16 cellular contexts compared by ENCODE assay signal in the genomic region with DNA sequence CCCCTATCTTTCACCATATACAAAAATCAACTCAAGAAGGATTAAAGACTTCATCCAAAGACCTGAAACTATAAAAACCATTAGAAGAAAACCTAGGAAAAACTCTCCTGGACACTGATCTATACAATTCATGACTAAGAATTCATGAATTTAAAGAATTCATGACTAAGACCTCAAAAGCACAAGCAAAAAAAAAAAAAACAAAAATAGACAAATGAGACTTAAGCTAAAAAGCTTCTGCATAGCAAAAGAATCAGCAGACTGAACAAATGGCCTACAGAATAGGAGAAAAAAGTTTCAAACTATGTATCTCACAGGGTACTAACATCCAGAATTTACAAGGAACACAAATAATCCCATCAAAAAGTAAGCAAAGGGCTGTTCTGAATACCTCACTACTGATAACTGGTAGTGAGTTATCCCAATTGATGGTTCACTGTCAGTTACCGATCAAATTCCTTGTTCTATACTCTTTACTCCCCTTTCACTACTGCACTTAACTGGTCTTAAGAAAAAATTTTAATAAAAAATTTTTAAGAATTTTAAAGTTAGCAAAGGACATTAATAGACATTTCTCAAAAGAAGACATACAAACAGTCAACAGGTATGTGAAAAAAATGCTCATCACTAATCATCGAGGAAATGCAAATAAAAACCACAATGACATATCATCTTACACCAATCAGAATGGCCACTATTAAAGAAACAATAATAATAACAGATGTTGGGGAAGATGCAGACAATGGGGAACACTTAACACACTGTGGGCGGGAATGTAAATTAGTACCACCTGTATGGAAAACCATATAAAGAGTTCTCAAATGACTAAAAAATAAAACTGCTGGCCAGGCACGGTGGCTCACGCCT. TPM values are rescaled to one million over a fixed set of nuclear protein-coding genes. Genes with fewer than 3 reads are reported as not detected.
DNase-seq lines count a peak whose midpoint lies in the region; ATAC-seq and TF ChIP-seq lines count a peak whose summit lies in the region.
"Had no signal": no experiment of that assay in that cellular context is flagged by ENCODE, and none has a peak within 500 bp of the region (broad histone marks: within the 10 kb centered on the region; RNA-seq: fewer than 3 reads in every experiment).

No MANE protein-coding gene starts in this region.

- no peak for ATAC-seq in HG03442 (IDR thresholded peaks at IDR 0.05; ENCODE audit: unreplicated experiment)

- H3K27me3 ChIP-seq in ovary, result no peaks in the 10 kb centered on the region

- DNase-seq in Caki2 (ENCODE audit: low read depth) (peak; percentile 42), RPMI7951 (ENCODE audit: low read depth) (peak; percentile 48), fibroblast of peridontal ligament (ENCODE audit: extremely low read depth) (peak; percentile 23), renal cortical epithelial cell (ENCODE audit: low read depth) (peak; percentile 72), ovary (no peak), Kasumi-1 (lab: John Stamatoyannopoulos, UW) (no peak), KBM-7 (no peak)
- DNase-seq: activated CD4-positive, alpha-beta T cell treated with anti-CD3 and anti-CD28 coated beads, Interleukin-2, amount 50 U/mL, for 4 hours; activated gamma-delta T cell; AML-193; central memory CD4-positive, alpha-beta T cell; DMS79; erythroblast; NCI-H1092 treated with DMSO at 0.1 percent for 48 hours; NCI-H524 had no signal

- no peak for TF ChIP-seq EP300 in ovary (IDR thresholded peaks at IDR 0.05)

- WGBS in ovary, 3 donors, result 48 to 55% (median 51%) methylated on average over 5 of the region's 5 CpGs

- TF ChIP-seq POLR2A in ovary (IDR thresholded peaks at IDR 0.05), result no peak

- no peaks in the 10 kb centered on the region for H3K9me3 ChIP-seq in ovary

- H3K36me3 ChIP-seq in ovary, result no peaks in the 10 kb centered on the region

- TF ChIP-seq CTCF in ovary (IDR thresholded peaks at IDR 0.05), result no peak

- H3K4me3 ChIP-seq in ovary, result no peak overlapping the region

- intact Hi-C loops in ovary (cut with DNase I), result no loop called here

- H3K4me1 ChIP-seq in ovary (ENCODE audit: insufficient read depth), result peaks cover 5% of the 10 kb centered on the region

- in situ Hi-C loops in Caki2 (cut with HindIII; ENCODE audit: low pct_unique_long_range_greater_than_20kb, low sequenced_read_pairs) (no loop called here), KBM-7 (cut with MboI; ENCODE audit: low pct_unique_long_range_greater_than_20kb, low sequenced_read_pairs) (no loop called here)

- H3K27ac ChIP-seq in ovary, result no peak overlapping the region

RNA-seq across cellular contexts. Expression of a gene that starts 33.2 kb away (rescaled TPM):
- total RNA-seq in Caki2 (2014; rRNA removed; shearing (Covaris generic); ENCODE audit: low replicate concordance), result 11.1 and 31.5 TPM in 2 replicates
- 11.2 and 11.7 TPM in 2 replicates for total RNA-seq in RPMI7951 (2014; rRNA removed; shearing (Covaris generic))
- total RNA-seq in renal cortical epithelial cell (12.9 and 74.3 TPM in 2 replicates), ovary (100 to 1,000 TPM in 3 of 7 donors, 10 to 100 TPM in 4; 45.3 to 109 (median 74.6) TPM)
- 10 to 100 TPM; 14.0 to 27.3 TPM for polyA plus RNA-seq in ovary

Comparison
In these comparisons a context has a peak if more than half of its experiments do, and no peak if none do; other contexts are left out.
1. DNase-seq: peak in Caki2 (single experiment), RPMI7951 (single experiment), fibroblast of peridontal ligament (single experiment) and renal cortical epithelial cell (single experiment); none in ovary (0 of 5), Kasumi-1 (0 of 2) and KBM-7 (single experiment).